ENCODE assay signal across 1 cellular context in the genomic region with DNA sequence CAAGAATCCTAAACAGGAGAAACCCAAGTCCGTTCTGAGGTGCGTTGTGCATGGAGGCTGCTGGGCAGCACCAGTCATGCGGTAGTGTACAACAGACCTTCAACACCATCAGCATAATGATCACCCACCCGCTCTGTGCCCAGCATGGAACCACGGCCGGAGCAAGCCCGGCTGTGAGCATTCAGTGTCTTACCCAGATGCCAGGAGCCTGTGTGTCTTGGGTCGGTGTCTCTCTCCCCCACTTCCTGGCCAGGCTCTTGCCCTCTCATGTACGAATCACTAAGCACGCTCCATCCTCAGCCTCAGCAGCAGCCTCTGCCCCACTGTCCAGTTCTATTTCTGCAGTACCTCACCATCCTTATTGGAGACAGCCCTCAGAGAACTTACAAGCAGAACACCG.
TF ChIP-seq lines count a peak whose summit lies in the region.

No MANE protein-coding gene starts in this region.

TF ChIP-seq in IMR-90, 13 proteins besides CTCF, POLR2A, EP300 and RAD21:
- TF ChIP-seq, protein P1, sequence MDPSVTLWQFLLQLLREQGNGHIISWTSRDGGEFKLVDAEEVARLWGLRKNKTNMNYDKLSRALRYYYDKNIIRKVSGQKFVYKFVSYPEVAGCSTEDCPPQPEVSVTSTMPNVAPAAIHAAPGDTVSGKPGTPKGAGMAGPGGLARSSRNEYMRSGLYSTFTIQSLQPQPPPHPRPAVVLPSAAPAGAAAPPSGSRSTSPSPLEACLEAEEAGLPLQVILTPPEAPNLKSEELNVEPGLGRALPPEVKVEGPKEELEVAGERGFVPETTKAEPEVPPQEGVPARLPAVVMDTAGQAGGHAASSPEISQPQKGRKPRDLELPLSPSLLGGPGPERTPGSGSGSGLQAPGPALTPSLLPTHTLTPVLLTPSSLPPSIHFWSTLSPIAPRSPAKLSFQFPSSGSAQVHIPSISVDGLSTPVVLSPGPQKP (IDR thresholded peaks at IDR 0.05; ENCODE audit: borderline replicate concordance, low read depth, low read length), result no peak
- no peak for TF ChIP-seq MAZ (IDR thresholded peaks at IDR 0.05; ENCODE audit: borderline replicate concordance, low read depth, low read length)
- no peak for TF ChIP-seq MAFK (IDR thresholded peaks at IDR 0.05; ENCODE audit: low read depth, low read length)
- TF ChIP-seq RCOR1 (IDR thresholded peaks at IDR 0.05; ENCODE audit: insufficient replicate concordance, low read length), result no peak
